Comparison of ENCODE assay signal across 16 cellular contexts in genomic region chr10:70918851-70919530, GRCh38. TPM values are rescaled to one million over a fixed set of nuclear protein-coding genes. Genes with fewer than 3 reads are reported as not detected.
DNase-seq lines count a peak whose midpoint lies in the region; ATAC-seq, FAIRE-seq and TF ChIP-seq lines count a peak whose summit lies in the region.
"Had no signal": no experiment of that assay in that cellular context is flagged by ENCODE, and none has a peak within 500 bp of the region (broad histone marks: within the 10 kb centered on the region; RNA-seq: fewer than 3 reads in every experiment).

No MANE protein-coding gene starts in this region.

- no peaks in the 10 kb centered on the region for H3K79me1 ChIP-seq in H1 (ENCODE audit: low read depth, low read length)

- H3K4me1 Mint-ChIP-seq in activated CD4-positive, alpha-beta T cell treated with anti-CD3 and anti-CD28 coated beads for 36 hours, result no peaks in the 10 kb centered on the region
- H3K4me1 Mint-ChIP-seq in activated CD4-positive, alpha-beta T cell treated with anti-CD3 and anti-CD28 coated beads, Interleukin-2, amount 10 ng/mL, durations not matched to agents 24 days and 14 days, result no peaks in the 10 kb centered on the region
- H3K4me1 Mint-ChIP-seq in stimulated activated memory B cell treated with anti-CD40 and anti-IgM and Interleukin-4, amounts not matched to agents 10 μg/mL and 1 μg/mL and 100 μg/mL, for 72 hours, result no peaks in the 10 kb centered on the region

- no peak overlapping the region for H4K91ac ChIP-seq in H1 (replicated peaks; ENCODE audit: insufficient read length, low read length)

- WGBS in H1 (ENCODE audit: extremely low coverage in 1 of 2, insufficient coverage in 1 of 2, insufficient read length in 1 of 2, insufficient replicate concordance in 2 of 2, low coverage in 1 of 2, low lambda C conversion rate in 2 of 2, missing lambda C conversion rate in 1 of 2), 2 experiments, result 87% methylated on average over 13 of the region's 22 CpGs; no CpG with 5 or more reads in 1 of the 2 experiments
- WGBS in spleen, 5 donors, result 60 to 77% (median 74%) methylated on average over 21 to 22 of the region's 22 CpGs

- H4K5ac ChIP-seq in H1 (ENCODE audit: insufficient read length, low read depth, low read length), result no peak overlapping the region

- H3K9me3 Mint-ChIP-seq in activated CD4-positive, alpha-beta T cell treated with anti-CD3 and anti-CD28 coated beads for 36 hours (ENCODE audit: low read depth), result no peaks in the 10 kb centered on the region
- H3K9me3 Mint-ChIP-seq in activated CD4-positive, alpha-beta T cell treated with anti-CD3 and anti-CD28 coated beads, Interleukin-2, amount 10 ng/mL, durations not matched to agents 24 days and 14 days, result no peaks in the 10 kb centered on the region
- H3K9me3 Mint-ChIP-seq in stimulated activated memory B cell treated with anti-CD40 and anti-IgM and Interleukin-4, amounts not matched to agents 10 μg/mL and 1 μg/mL and 100 μg/mL, for 72 hours, result no peaks in the 10 kb centered on the region
- H3K9me3 Mint-ChIP-seq: brain; T-helper 2 cell treated with Interferon-gamma antibody and Interleukin-4, amounts not matched to agents 5 μg/mL and 100 μg/mL, for 36 hours had no signal

- no peaks in the 10 kb centered on the region for H3K23me2 ChIP-seq in H1 (ENCODE audit: low read depth, low read length)

- no peaks in the 10 kb centered on the region for H3K36me3 Mint-ChIP-seq in activated CD4-positive, alpha-beta T cell treated with anti-CD3 and anti-CD28 coated beads for 36 hours (ENCODE audit: low read depth)
- H3K36me3 Mint-ChIP-seq in activated CD4-positive, alpha-beta T cell treated with anti-CD3 and anti-CD28 coated beads, Interleukin-2, amount 10 ng/mL, durations not matched to agents 24 days and 14 days (ENCODE audit: low read depth), result no peaks in the 10 kb centered on the region
- H3K36me3 Mint-ChIP-seq in stimulated activated memory B cell treated with anti-CD40 and anti-IgM and Interleukin-4, amounts not matched to agents 10 μg/mL and 1 μg/mL and 100 μg/mL, for 72 hours, result no peaks in the 10 kb centered on the region
- H3K36me3 Mint-ChIP-seq: brain had no signal

- TF ChIP-seq EP300 in H1 (IDR thresholded peaks at IDR 0.05; ENCODE audit: borderline replicate concordance in 1 of 2, low read depth in 2 of 2, low read length in 2 of 2), result no peak

- no peak overlapping the region for H2BK5ac ChIP-seq in H1 (ENCODE audit: low read depth, low read length)

- FAIRE-seq in H1 (lab: Jason Lieb, UNC), result no peak
- FAIRE-seq in D721Med (lab: Jason Lieb, UNC), result no peak
- FAIRE-seq: A549 had no signal

- H3K27me3 Mint-ChIP-seq in activated CD4-positive, alpha-beta T cell treated with anti-CD3 and anti-CD28 coated beads for 36 hours, result peaks cover 7% of the 10 kb centered on the region
- peaks cover 1% of the 10 kb centered on the region for H3K27me3 Mint-ChIP-seq in activated CD4-positive, alpha-beta T cell treated with anti-CD3 and anti-CD28 coated beads, Interleukin-2, amount 10 ng/mL, durations not matched to agents 24 days and 14 days
- peaks cover 43% of the 10 kb centered on the region for H3K27me3 Mint-ChIP-seq in stimulated activated memory B cell treated with anti-CD40 and anti-IgM and Interleukin-4, amounts not matched to agents 10 μg/mL and 1 μg/mL and 100 μg/mL, for 72 hours

- H3K18ac ChIP-seq in H1 (ENCODE audit: extremely low read depth, low read length), result no peak overlapping the region

- peak; percentile 26 for DNase-seq in activated CD4-positive, alpha-beta T cell treated with anti-CD3 and anti-CD28 coated beads for 36 hours
- no peak for DNase-seq in activated CD4-positive, alpha-beta T cell treated with anti-CD3 and anti-CD28 coated beads, Interleukin-2, amount 10 ng/mL, durations not matched to agents 24 days and 14 days
- DNase-seq in NCI-H510A (lab: John Stamatoyannopoulos, UW) (peak; percentile 58), H1 (ENCODE audit: low read depth in 1 of 2, low spot score in 2 of 2) (no peak), spleen (peak; percentile 63), NCI-H1930 (lab: John Stamatoyannopoulos, UW) (no peak), D721Med (ENCODE audit: insufficient read length, low spot score) (no peak)
- DNase-seq: activated CD4-positive, alpha-beta T cell treated with anti-CD3 and anti-CD28 coated beads for 1 hour; activated naive CD4-positive, alpha-beta T cell treated with anti-CD3 and anti-CD28 coated beads, Interleukin-2, amount 50 U/mL, for 16 hours; NCI-H524 treated with DMSO at 0.1 percent for 48 hours had no signal

- no peak overlapping the region for H2BK120ac ChIP-seq in H1 (replicated peaks; ENCODE audit: low read depth, low read length)

- POLR2A ChIA-PET in activated CD4-positive, alpha-beta T cell treated with anti-CD3 and anti-CD28 coated beads for 36 hours (lab: Charles Lee), result no interaction called here
- POLR2A ChIA-PET in H1 (lab: Charles Lee; ENCODE audit: partially characterized antibody), result no interaction called here

- H2BK12ac ChIP-seq in H1 (ENCODE audit: low read depth, low read length), result no peak overlapping the region

- TF ChIP-seq RAD21 in H1 (IDR thresholded peaks at IDR 0.05 in 1 of 2, conservative IDR thresholded peaks at IDR 0.05 in 1 of 2; ENCODE audit: low read depth in 2 of 2, low read length in 2 of 2), result no peak

- no peak overlapping the region for H2AFZ ChIP-seq in H1 (ENCODE audit: low read length)

- intact Hi-C loops in activated CD4-positive, alpha-beta T cell treated with anti-CD3 and anti-CD28 coated beads for 36 hours (cut with DNase I, micrococcal nuclease), result no loop called here
- intact Hi-C loops in activated CD4-positive, alpha-beta T cell treated with anti-CD3 and anti-CD28 coated beads, Interleukin-2, amount 10 ng/mL, durations not matched to agents 24 days and 14 days (cut with micrococcal nuclease), result no loop called here
- intact Hi-C loops in spleen (cut with DNase I; ENCODE audit: low total_unique reads), result no loop called here

- no peak overlapping the region for H3K27ac ChIP-seq in H1 (ENCODE audit: low read depth, low read length)
- H3K27ac ChIP-seq in spleen, result no peak overlapping the region
- H3K27ac ChIP-seq: A549, RWPE1, thoracic aorta had no signal

- H4K20me1 ChIP-seq in H1 (replicated peaks in 1 of 2; ENCODE audit: control insufficient read depth in 1 of 2, insufficient read depth in 2 of 2, low read length in 2 of 2), result peaks cover 0 to 2% of the 10 kb centered on the region in 2 experiments

- H3K4me1 ChIP-seq in H1 (replicated peaks in 1 of 4; ENCODE audit: control insufficient read depth in 3 of 4, insufficient read depth in 4 of 4, low read length in 3 of 4) (no peaks in the 10 kb centered on the region), spleen (no peaks in the 10 kb centered on the region)
- H3K4me1 ChIP-seq: A549 had no signal

- no peak overlapping the region for H2BK20ac ChIP-seq in H1 (ENCODE audit: low read length)

- no peak overlapping the region for H3K27ac Mint-ChIP-seq in activated CD4-positive, alpha-beta T cell treated with anti-CD3 and anti-CD28 coated beads for 36 hours
- no peak overlapping the region for H3K27ac Mint-ChIP-seq in activated CD4-positive, alpha-beta T cell treated with anti-CD3 and anti-CD28 coated beads, Interleukin-2, amount 10 ng/mL, durations not matched to agents 24 days and 14 days
- H3K27ac Mint-ChIP-seq in stimulated activated memory B cell treated with anti-CD40 and anti-IgM and Interleukin-4, amounts not matched to agents 10 μg/mL and 1 μg/mL and 100 μg/mL, for 72 hours, result no peak overlapping the region
- H3K27ac Mint-ChIP-seq: T-helper 2 cell treated with Interferon-gamma antibody and Interleukin-4, amounts not matched to agents 5 μg/mL and 100 μg/mL, for 36 hours had no signal

- no peaks in the 10 kb centered on the region; a peak in 1 of 7 replicates for H3K27me3 ChIP-seq in H1 (replicated peaks in 1 of 4; ENCODE audit: control insufficient read depth in 3 of 4, extremely low read depth in 1 of 4, insufficient read depth in 3 of 4, low read length in 3 of 4)
- H3K27me3 ChIP-seq in spleen (replicated peaks in 1 of 7), result peaks cover 0 to 60% (median 0%) of the 10 kb centered on the region in 7 donors

- no peak overlapping the region for H2BK15ac ChIP-seq in H1 (ENCODE audit: low read length)

- TF ChIP-seq POLR2A in H1 (IDR thresholded peaks at IDR 0.05; ENCODE audit: control extremely low read depth in 1 of 2, low read depth in 2 of 2, low read length in 2 of 2), result no peak
- no peak for TF ChIP-seq POLR2A in spleen (IDR thresholded peaks at IDR 0.05)

- no peak overlapping the region for H3K56ac ChIP-seq in H1 (replicated peaks; ENCODE audit: insufficient read length, low read depth, low read length)

- H4K8ac ChIP-seq in H1 (ENCODE audit: extremely low read depth, insufficient read depth, low read length), result 0 out of 2 replicates have a peak overlapping the region, but pooled peaks have one; percentile 51

- no peak for TF ChIP-seq CTCF in H1 (IDR thresholded peaks at IDR 0.05; ENCODE audit: control extremely low read depth in 1 of 3, insufficient read depth in 1 of 3, low read depth in 1 of 3, low read length in 3 of 3)
- TF ChIP-seq CTCF in spleen (IDR thresholded peaks at IDR 0.05 in 8 of 11, conservative IDR thresholded peaks at IDR 0.05 in 3 of 11), result no peak
- TF ChIP-seq CTCF in D721Med (IDR thresholded peaks at IDR 0.05; ENCODE audit: insufficient read depth, missing control alignments), result no peak

- CTCF ChIA-PET in activated CD4-positive, alpha-beta T cell treated with anti-CD3 and anti-CD28 coated beads for 36 hours (lab: Charles Lee), result no interaction called here
- CTCF ChIA-PET in H1 (lab: Charles Lee; ENCODE audit: partially characterized antibody), result interaction anchor here (0.6 to 17.0 kb wide), 2 partner anchors 15 to 205 kb away, joined by 3 to 237 read pairs; no protein-coding TSS in a partner anchor

- H3K23ac ChIP-seq in H1 (ENCODE audit: insufficient read length), result no peak overlapping the region

- no peak overlapping the region for H3K14ac ChIP-seq in H1 (ENCODE audit: insufficient read length)

- H3K36me3 ChIP-seq in H1 (ENCODE audit: control insufficient read depth in 2 of 4, insufficient read depth in 4 of 4, low read length in 3 of 4), result no peaks in the 10 kb centered on the region
- H3K36me3 ChIP-seq in spleen, result no peaks in the 10 kb centered on the region
- H3K36me3 ChIP-seq: thoracic aorta had no signal

- H3K79me2 ChIP-seq in H1 (ENCODE audit: control insufficient read depth in 1 of 2, insufficient read depth in 2 of 2, low read length in 2 of 2), result no peaks in the 10 kb centered on the region

- no peak overlapping the region for H3K4me3 Mint-ChIP-seq in activated CD4-positive, alpha-beta T cell treated with anti-CD3 and anti-CD28 coated beads for 36 hours
- H3K4me3 Mint-ChIP-seq in activated CD4-positive, alpha-beta T cell treated with anti-CD3 and anti-CD28 coated beads, Interleukin-2, amount 10 ng/mL, durations not matched to agents 24 days and 14 days, result no peak overlapping the region
- H3K4me3 Mint-ChIP-seq in stimulated activated memory B cell treated with anti-CD40 and anti-IgM and Interleukin-4, amounts not matched to agents 10 μg/mL and 1 μg/mL and 100 μg/mL, for 72 hours, result no peak overlapping the region
- H3K4me3 Mint-ChIP-seq: brain; T-helper 2 cell treated with Interferon-gamma antibody and Interleukin-4, amounts not matched to agents 5 μg/mL and 100 μg/mL, for 36 hours had no signal

- no peak for ATAC-seq in activated CD4-positive, alpha-beta T cell treated with anti-CD3 and anti-CD28 coated beads for 36 hours
- no peak for ATAC-seq in stimulated activated memory B cell treated with anti-CD40 and anti-IgM and Interleukin-4, amounts not matched to agents 10 μg/mL and 1 μg/mL and 100 μg/mL, for 72 hours

- no peak overlapping the region for H3K9ac ChIP-seq in H1 (replicated peaks in 1 of 4; ENCODE audit: extremely low read depth in 1 of 4, low read depth in 3 of 4, low read length in 3 of 4)

- no peak overlapping the region for H2AK5ac ChIP-seq in H1 (ENCODE audit: low read depth, low read length)

- H3K4me3 ChIP-seq in H1 (ENCODE audit: extremely low read depth in 1 of 4, insufficient read depth in 2 of 4, low read depth in 3 of 4, low read length in 4 of 4) (no peak overlapping the region), spleen (no peak overlapping the region)
- H3K4me3 ChIP-seq: A549, thoracic aorta had no signal

- H3K9me3 ChIP-seq in H1 (ENCODE audit: insufficient read depth in 2 of 2, low read depth in 1 of 2, low read length in 1 of 2) (no peaks in the 10 kb centered on the region), spleen (no peaks in the 10 kb centered on the region)
- H3K9me3 ChIP-seq: A549, thoracic aorta had no signal

- H3K4me2 ChIP-seq in H1 (ENCODE audit: insufficient read depth in 1 of 2, low read depth in 2 of 2, low read length in 2 of 2), result no peak overlapping the region
- H3K4me2 ChIP-seq: A549 had no signal

- no peak overlapping the region for H3K4ac ChIP-seq in H1 (replicated peaks; ENCODE audit: insufficient read length, low read depth, low read length)

RNA-seq across cellular contexts. Expression of gene PCBD1, which starts 30.6 kb away (rescaled TPM):
- 10 to 100 TPM; 40.1 to 47.6 TPM for total RNA-seq in activated CD4-positive, alpha-beta T cell treated with anti-CD3 and anti-CD28 coated beads for 36 hours
- total RNA-seq in activated CD4-positive, alpha-beta T cell treated with anti-CD3 and anti-CD28 coated beads, Interleukin-2, amount 10 ng/mL, durations not matched to agents 24 days and 14 days, result 63.2 and 67.7 TPM in 2 replicates
- 46.5 and 46.9 TPM in 2 replicates for total RNA-seq in H1 (2021; fragmentation: NEBNext Ultra II Directional; extraction: Animal tissue kit (Norgen Biotek cat#: 25700))
- polyA plus RNA-seq in H1 (2011; rRNA removed), result 55.0 and 72.4 TPM in 2 replicates
- polyA plus RNA-seq in H1 (2011; cell fraction: cytosol; rRNA removed), result 52.7 TPM
- polyA plus RNA-seq in H1 (2011; cell fraction: nucleus; rRNA removed), result 43.9 TPM
- polyA plus RNA-seq in H1 (2012, experiment 1 of 2), result 44.8 to 52.0 TPM (median 46.3 TPM) in 4 replicates
- polyA plus RNA-seq in H1 (2012, experiment 2 of 2), result 70.6 TPM
- 64.5 TPM for polyA plus RNA-seq in H1 (2013, experiment 1 of 2)
- polyA plus RNA-seq in H1 (2013, experiment 2 of 2), result 62.2 TPM
- 17.5 and 18.1 TPM in 2 replicates for polyA minus RNA-seq in H1 (2011; rRNA and poly(A)+ RNA removed)
- 10.9 TPM for polyA minus RNA-seq in H1 (2011; cell fraction: cytosol; rRNA and poly(A)+ RNA removed)
- 14.1 TPM for polyA minus RNA-seq in H1 (2011; cell fraction: nucleus; rRNA and poly(A)+ RNA removed)
- total RNA-seq in spleen, result 10 to 100 TPM; 24.5 to 36.1 (median 29.8) TPM
- polyA plus RNA-seq in spleen, result 10 to 100 TPM; 25.0 to 45.6 (median 45.2) TPM

Comparison
In these comparisons a context has a peak if more than half of its experiments do, and no peak if none do; other contexts are left out.
1. DNase-seq: peak in activated CD4-positive, alpha-beta T cell treated with anti-CD3 and anti-CD28 coated beads for 36 hours (single experiment), NCI-H510A (single experiment) and spleen (single experiment); none in activated CD4-positive, alpha-beta T cell treated with anti-CD3 and anti-CD28 coated beads, Interleukin-2, amount 10 ng/mL, durations not matched to agents 24 days and 14 days (single experiment), H1 (0 of 2), NCI-H1930 (0 of 2) and D721Med (single experiment).